ENCODE assay signal across 8 cellular contexts in genomic region chr15:56733131-56734012, GRCh38. TPM values are rescaled to one million over a fixed set of nuclear protein-coding genes. Genes with fewer than 3 reads are reported as not detected.
DNase-seq lines count a peak whose midpoint lies in the region; ATAC-seq, FAIRE-seq and TF ChIP-seq lines count a peak whose summit lies in the region.

Gene ZNF280D, minus strand, starts transcription at chr15:56733509. Its CDS starts 26,400 bp downstream, at chr15:56707109.

- peak within 1 kb of the TSS; percentile 92 for H3K4me3 Mint-ChIP-seq in dendritic cell treated with granulocyte-macrophage colony-stimulating factor and Interleukin-4, amounts not matched to agents 40 ng/mL and 50 ng/mL, for 4 days

- WGBS in lower leg skin, 2 donors: 13 to 15% methylated on average over 67 to 68 of the region's 101 CpGs

- no peak for TF ChIP-seq POLR2A in lower leg skin (IDR thresholded peaks at IDR 0.05)

- H3K36me3 Mint-ChIP-seq in dendritic cell treated with granulocyte-macrophage colony-stimulating factor and Interleukin-4, amounts not matched to agents 40 ng/mL and 50 ng/mL, for 4 days (ENCODE audit: low read depth): peaks cover 18% of the 10 kb centered on the region

- H3K27me3 Mint-ChIP-seq in dendritic cell treated with granulocyte-macrophage colony-stimulating factor and Interleukin-4, amounts not matched to agents 40 ng/mL and 50 ng/mL, for 4 days: peaks cover 5% of the 10 kb centered on the region

- no peak for FAIRE-seq in GM19239 (lab: Jason Lieb, UNC)

- H3K9me3 Mint-ChIP-seq in dendritic cell treated with granulocyte-macrophage colony-stimulating factor and Interleukin-4, amounts not matched to agents 40 ng/mL and 50 ng/mL, for 4 days: no peaks in the 10 kb centered on the region

- ATAC-seq in HG03457 (IDR thresholded peaks at IDR 0.05; ENCODE audit: unreplicated experiment): peak; percentile 76

- intact Hi-C loops in dendritic cell treated with granulocyte-macrophage colony-stimulating factor and Interleukin-4, amounts not matched to agents 40 ng/mL and 50 ng/mL, for 4 days (cut with micrococcal nuclease): no loop called here
- intact Hi-C loops in lower leg skin (cut with DNase I; ENCODE audit: low total_unique reads): no loop called here

- H3K27ac Mint-ChIP-seq in dendritic cell treated with granulocyte-macrophage colony-stimulating factor and Interleukin-4, amounts not matched to agents 40 ng/mL and 50 ng/mL, for 4 days: peak within 1 kb of the TSS; percentile 95

- TF ChIP-seq CTCF in lower leg skin (IDR thresholded peaks at IDR 0.05): no peak

- DNase-seq in Ammon's horn (ENCODE audit: low spot score) (peak; percentile 91), GM19239 (ENCODE audit: insufficient read length, low spot score) (peak; percentile 65), NCI-H524 treated with DMSO at 0.1 percent for 48 hours (lab: John Stamatoyannopoulos, UW) (peak; percentile 73), lower leg skin (ENCODE audit: low spot score in 2 of 2) (peak; percentile 83 to 97)
- DNase-seq in activated CD4-positive, alpha-beta T cell treated with anti-CD3 and anti-CD28 coated beads, Interleukin-2, amount 50 U/mL, for 4 hours: peak; percentile 69 to 75
- DNase-seq in stimulated activated CD4-positive, alpha-beta T cell treated with anti-CD3 and anti-CD28 coated beads, Interleukin-4, amount 100 ng/mL, for 48 hours (ENCODE audit: low read depth in 2 of 2): peak; percentile 67 to 75

- H3K4me1 Mint-ChIP-seq in dendritic cell treated with granulocyte-macrophage colony-stimulating factor and Interleukin-4, amounts not matched to agents 40 ng/mL and 50 ng/mL, for 4 days (ENCODE audit: low read depth): peaks cover 29% of the 10 kb centered on the region

- H3K4me3 ChIP-seq in lower leg skin (ENCODE audit: low read depth, poor library complexity, severe bottlenecking): peak within 1 kb of the TSS; percentile 34

RNA-seq across cellular contexts. Expression of gene ZNF280D, which starts in this region (rescaled TPM):
- 10 to 100 TPM; 22.8 to 30.8 (median 25.9) TPM for total RNA-seq in lower leg skin

Comparison
In these comparisons a context has a peak if more than half of its experiments do, and no peak if none do; other contexts are left out.
1. Peak in every context shown above with its lines: DNase-seq, ATAC-seq and H3K4me3 ChIP-seq.